9 cellular contexts compared by ENCODE assay signal in genomic region chr5:178284095-178284675, GRCh38. TPM values are rescaled to one million over a fixed set of nuclear protein-coding genes. Genes with fewer than 3 reads are reported as not detected.
A peak's percentile ranks its signal among the peaks of the same experiment; 100 is the strongest.
DNase-seq lines count a peak whose midpoint lies in the region; ATAC-seq and TF ChIP-seq lines count a peak whose summit lies in the region.
"Had no signal": no experiment of that assay in that cellular context is flagged by ENCODE, and none has a peak within 500 bp of the region (broad histone marks: within the 10 kb centered on the region; RNA-seq: fewer than 3 reads in every experiment).

No MANE protein-coding gene starts in this region.

- H3K9ac ChIP-seq in smooth muscle cell (ENCODE audit: low read depth) = no peak overlapping the region
- H3K9ac ChIP-seq: BLaER1 had no signal

- no peak overlapping the region for H2AFZ ChIP-seq in smooth muscle cell (ENCODE audit: low read depth)

- peaks cover 5% of the 10 kb centered on the region for H3F3A ChIP-seq in smooth muscle cell (ENCODE audit: low read depth)

- H3K9me3 Mint-ChIP-seq in naive thymus-derived CD4-positive, alpha-beta T cell = peaks cover 0 to 12% (median 10%) of the 10 kb centered on the region in 11 donors

- no peak overlapping the region for H3K4me3 Mint-ChIP-seq in naive thymus-derived CD4-positive, alpha-beta T cell

- peaks cover 0 to 20% (median 9%) of the 10 kb centered on the region in 5 donors for H3K27me3 Mint-ChIP-seq in naive thymus-derived CD4-positive, alpha-beta T cell

- H3K27me3 ChIP-seq in esophagus muscularis mucosa = peaks cover 0 to 13% (median 0%) of the 10 kb centered on the region in 4 donors
- H3K27me3 ChIP-seq in smooth muscle cell (ENCODE audit: low read depth) = no peaks in the 10 kb centered on the region
- H3K27me3 ChIP-seq in naive thymus-derived CD4-positive, alpha-beta T cell (ENCODE audit: control insufficient read depth in 2 of 2, insufficient read depth in 2 of 2, low read length in 2 of 2) = no peaks in the 10 kb centered on the region
- H3K27me3 ChIP-seq: BLaER1 had no signal

- no peak for TF ChIP-seq EP300 in esophagus muscularis mucosa (IDR thresholded peaks at IDR 0.05)

- no peaks in the 10 kb centered on the region for H4K20me1 ChIP-seq in smooth muscle cell (ENCODE audit: low read depth)
- H4K20me1 ChIP-seq: BLaER1 had no signal

- CTCF ChIA-PET in naive thymus-derived CD4-positive, alpha-beta T cell (lab: Charles Lee) = interaction anchor here (0.7 kb wide), 1 partner anchor 30 kb away, joined by 3 read pairs; no protein-coding TSS in a partner anchor

- intact Hi-C loops in esophagus muscularis mucosa (cut with DNase I) = loop anchor here (10.0 kb wide), 1 partner anchor 551 kb away; no protein-coding TSS in a partner anchor
- intact Hi-C loops in naive thymus-derived CD4-positive, alpha-beta T cell (cut with micrococcal nuclease) = loop anchor here in 1 of 2 donors (5.0 to 10.0 kb wide), 2 partner anchors 271 to 1208 kb away; no protein-coding TSS in a partner anchor

- H3K27ac Mint-ChIP-seq in naive thymus-derived CD4-positive, alpha-beta T cell = no peak overlapping the region

- H3K36me3 Mint-ChIP-seq in naive thymus-derived CD4-positive, alpha-beta T cell = no peaks in the 10 kb centered on the region

- peak in 2 of 3 experiments; percentile 25 to 53 for TF ChIP-seq CTCF in esophagus muscularis mucosa (IDR thresholded peaks at IDR 0.05)
- TF ChIP-seq CTCF in smooth muscle cell (IDR thresholded peaks at IDR 0.05; ENCODE audit: borderline replicate concordance, insufficient read depth, poor library complexity, severe bottlenecking) = peak; percentile 67

- peak; percentile 39 for DNase-seq in NOMO-1 treated with DMSO at 0.1 percent for 48 hours (lab: John Stamatoyannopoulos, UW; ENCODE audit: unreplicated experiment)
- DNase-seq in NOMO-1 treated with dmso at 0.1 percent for 144 hours (lab: John Stamatoyannopoulos, UW; ENCODE audit: unreplicated experiment) = no peak
- peak; percentile 71 for DNase-seq in OCI-M1 (lab: John Stamatoyannopoulos, UW)
- DNase-seq in esophagus muscularis mucosa (ENCODE audit: extremely low spot score) = no peak
- no peak for DNase-seq in smooth muscle cell (lab: John Stamatoyannopoulos, UW; ENCODE audit: unreplicated experiment)
- no peak for DNase-seq in DMS153 (lab: John Stamatoyannopoulos, UW)
- no peak for DNase-seq in naive thymus-derived CD4-positive, alpha-beta T cell
- DNase-seq in HPDE6-E6E7 (ENCODE audit: extremely low spot score) = no peak

- H3K4me1 ChIP-seq in esophagus muscularis mucosa (peaks cover 5 to 16% (median 11%) of the 10 kb centered on the region in 4 donors), smooth muscle cell (ENCODE audit: low read depth) (peaks cover 4% of the 10 kb centered on the region)
- peaks cover 0 to 4% of the 10 kb centered on the region in 2 donors for H3K4me1 ChIP-seq in naive thymus-derived CD4-positive, alpha-beta T cell (ENCODE audit: control insufficient read depth in 2 of 2, insufficient read depth in 2 of 2, low read length in 2 of 2)

- peaks cover 0 to 6% (median 4%) of the 10 kb centered on the region in 7 donors for H3K4me1 Mint-ChIP-seq in naive thymus-derived CD4-positive, alpha-beta T cell

- H3K4me2 ChIP-seq in smooth muscle cell = no peak overlapping the region

- peaks cover 0 to 12% (median 9%) of the 10 kb centered on the region in 4 donors for H3K9me3 ChIP-seq in esophagus muscularis mucosa
- peaks cover 3% of the 10 kb centered on the region for H3K9me3 ChIP-seq in smooth muscle cell (replicated peaks; ENCODE audit: low read depth)
- H3K9me3 ChIP-seq in naive thymus-derived CD4-positive, alpha-beta T cell (ENCODE audit: control insufficient read depth in 2 of 3, low read length in 3 of 3) = peaks cover 0 to 5% (median 3%) of the 10 kb centered on the region in 3 experiments
- H3K9me3 ChIP-seq: BLaER1 had no signal

- no peak for TF ChIP-seq POLR2A in esophagus muscularis mucosa (IDR thresholded peaks at IDR 0.05; ENCODE audit: low read depth)

- no peaks in the 10 kb centered on the region for H3K36me3 ChIP-seq in esophagus muscularis mucosa
- H3K36me3 ChIP-seq in smooth muscle cell (ENCODE audit: low read depth) = no peaks in the 10 kb centered on the region
- no peaks in the 10 kb centered on the region for H3K36me3 ChIP-seq in naive thymus-derived CD4-positive, alpha-beta T cell (ENCODE audit: control insufficient read depth in 2 of 3, insufficient read depth in 3 of 3, low read length in 3 of 3)
- H3K36me3 ChIP-seq: BLaER1 had no signal

- H3K4me3 ChIP-seq in esophagus muscularis mucosa = no peak overlapping the region
- no peak overlapping the region for H3K4me3 ChIP-seq in smooth muscle cell
- H3K4me3 ChIP-seq in naive thymus-derived CD4-positive, alpha-beta T cell (ENCODE audit: low read length) = no peak overlapping the region
- H3K4me3 ChIP-seq: BLaER1 had no signal

- H3K27ac ChIP-seq in esophagus muscularis mucosa (replicated peaks in 1 of 4) (no peak overlapping the region), smooth muscle cell (ENCODE audit: low read depth) (no peak overlapping the region)
- H3K27ac ChIP-seq in naive thymus-derived CD4-positive, alpha-beta T cell (ENCODE audit: low read depth, low read length) = no peak overlapping the region
- H3K27ac ChIP-seq: BLaER1 had no signal

- ATAC-seq in naive thymus-derived CD4-positive, alpha-beta T cell = no peak

- POLR2A ChIA-PET in naive thymus-derived CD4-positive, alpha-beta T cell (lab: Charles Lee) = no interaction called here

- WGBS in esophagus muscularis mucosa = 58% methylated on average over 3 of the region's 3 CpGs
- WGBS in smooth muscle cell (ENCODE audit: low lambda C conversion rate) = 53% methylated on average over 3 of the region's 3 CpGs

- H3K79me2 ChIP-seq in smooth muscle cell (ENCODE audit: low read depth) = no peaks in the 10 kb centered on the region

RNA-seq across cellular contexts. Expression of gene PHYKPL, which starts 51.6 kb away (rescaled TPM):
- 10 to 100 TPM; 27.4 to 45.1 (median 37.5) TPM for total RNA-seq in esophagus muscularis mucosa
- total RNA-seq in smooth muscle cell = 15.7 and 17.1 TPM in 2 replicates
- 27.8 and 34.2 TPM in 2 replicates for polyA plus RNA-seq in smooth muscle cell
- total RNA-seq in naive thymus-derived CD4-positive, alpha-beta T cell = 100 to 1,000 TPM; 107 to 265 (median 176) TPM
- 10 to 100 TPM; 38.8 to 50.2 TPM for polyA plus RNA-seq in naive thymus-derived CD4-positive, alpha-beta T cell

Comparison
In these comparisons a context has a peak if more than half of its experiments do, and no peak if none do; other contexts are left out.
1. DNase-seq: peak in NOMO-1 treated with DMSO at 0.1 percent for 48 hours (single experiment) and OCI-M1 (single experiment); none in NOMO-1 treated with dmso at 0.1 percent for 144 hours (single experiment), esophagus muscularis mucosa (single experiment), smooth muscle cell (single experiment), DMS153 (single experiment), naive thymus-derived CD4-positive, alpha-beta T cell (0 of 9) and HPDE6-E6E7 (single experiment).